Comparison of ENCODE assay signal across 17 cellular contexts in genomic region chr3:195307711-195308110, GRCh38.
"Had no signal": no experiment of that assay in that cellular context is flagged by ENCODE, and none has a peak within 500 bp of the region (broad histone marks: within the 10 kb centered on the region; RNA-seq: fewer than 3 reads in every experiment).

No MANE protein-coding gene starts in this region.

- H3K9me3 Mint-ChIP-seq: immature natural killer cell, naive B cell, nephron had no signal

- H3K9me3 ChIP-seq: colonic mucosa, esophagus squamous epithelium, gastroesophageal sphincter, psoas muscle, stomach, thoracic aorta had no signal

- H3K4me1 Mint-ChIP-seq: nephron had no signal

- H3K4me3 ChIP-seq: colonic mucosa, esophagus squamous epithelium, gastroesophageal sphincter, psoas muscle, stomach, thoracic aorta had no signal

- DNase-seq: colonic mucosa; dermis blood vessel endothelial cell; esophagus squamous epithelium; foreskin fibroblast; glutamatergic neuron; immature natural killer cell; mesendoderm; naive B cell; psoas muscle; stimulated activated naive CD4-positive, alpha-beta T cell; stomach; substantia nigra; trophoblast cell had no signal

- H3K9ac ChIP-seq: parathyroid adenoma had no signal

- H3K4me1 ChIP-seq: colonic mucosa, gastroesophageal sphincter, parathyroid adenoma, psoas muscle, stomach had no signal

- H3K27ac ChIP-seq: colonic mucosa, esophagus squamous epithelium, gastroesophageal sphincter, parathyroid adenoma, psoas muscle, stomach, thoracic aorta had no signal

- H3K27ac Mint-ChIP-seq: immature natural killer cell, nephron had no signal

- H3K27me3 Mint-ChIP-seq: naive B cell had no signal

- H3K36me3 ChIP-seq: colonic mucosa had no signal

- H3K4me3 Mint-ChIP-seq: immature natural killer cell, naive B cell, nephron had no signal
